In genomic region chr2:120134263-120134662, GRCh38 we compare ENCODE assay signal across 13 cellular contexts.
A peak's percentile ranks its signal among the peaks of the same experiment; 100 is the strongest.
DNase-seq lines count a peak whose midpoint lies in the region; ATAC-seq, FAIRE-seq and TF ChIP-seq lines count a peak whose summit lies in the region.
"Had no signal": no experiment of that assay in that cellular context is flagged by ENCODE, and none has a peak within 500 bp of the region (broad histone marks: within the 10 kb centered on the region; RNA-seq: fewer than 3 reads in every experiment).

No MANE protein-coding gene starts in this region.

- peak; percentile 93 for DNase-seq in Daoy (ENCODE audit: low read depth)
- peak; percentile 21 for DNase-seq in NB4 (ENCODE audit: low read depth)
- peak; percentile 84 for DNase-seq in endodermal cell
- peak; percentile 87 to 96 for DNase-seq in lung microvascular endothelial cell (ENCODE audit: low read depth in 2 of 2)
- no peak for DNase-seq in GM19239 (ENCODE audit: insufficient read length, low spot score)
- no peak for DNase-seq in ovary
- DNase-seq in smooth muscle cell (lab: John Stamatoyannopoulos, UW; ENCODE audit: unreplicated experiment), result no peak
- DNase-seq: hippocampal formation; NCI-H345; stimulated activated CD4-positive, alpha-beta T cell treated with anti-CD3 and anti-CD28 coated beads, Interleukin-4, amount 100 ng/mL, for 4 hours had no signal

- peaks cover 13% of the 10 kb centered on the region for H3K9me3 Mint-ChIP-seq in endodermal cell

- no peaks in the 10 kb centered on the region for H3F3A ChIP-seq in smooth muscle cell (ENCODE audit: low read depth)

- H3K4me3 ChIP-seq in NB4 (ENCODE audit: low read depth, low read length) (no peak overlapping the region), endodermal cell (ENCODE audit: low read length) (no peak overlapping the region), ovary (no peak overlapping the region), smooth muscle cell (no peak overlapping the region)
- H3K4me3 ChIP-seq: ascending aorta, thyroid gland had no signal

- H3K9ac ChIP-seq in endodermal cell (ENCODE audit: extremely low read depth, low read length, poor library complexity, severe bottlenecking), result no peak overlapping the region
- H3K9ac ChIP-seq in smooth muscle cell (ENCODE audit: low read depth), result no peak overlapping the region

- H3K36me3 ChIP-seq in endodermal cell (ENCODE audit: control insufficient read depth, insufficient read depth, low read length) (peaks cover 67% of the 10 kb centered on the region), ovary (no peaks in the 10 kb centered on the region), smooth muscle cell (ENCODE audit: low read depth) (peaks cover 3% of the 10 kb centered on the region)
- H3K36me3 ChIP-seq: thyroid gland had no signal

- no peaks in the 10 kb centered on the region for H4K20me1 ChIP-seq in smooth muscle cell (ENCODE audit: low read depth)

- ATAC-seq in GM21423 (IDR thresholded peaks at IDR 0.05; ENCODE audit: unreplicated experiment), result no peak

- H3K27me3 ChIP-seq in endodermal cell (ENCODE audit: control insufficient read depth, insufficient read depth, low read length, poor library complexity, severe bottlenecking) (no peaks in the 10 kb centered on the region), ovary (no peaks in the 10 kb centered on the region), smooth muscle cell (ENCODE audit: low read depth) (no peaks in the 10 kb centered on the region)
- H3K27me3 ChIP-seq: ascending aorta, thyroid gland had no signal

- no peak for TF ChIP-seq POLR2A in NB4 (IDR thresholded peaks at IDR 0.05; ENCODE audit: extremely low read depth, insufficient read length)
- TF ChIP-seq POLR2A in ovary (IDR thresholded peaks at IDR 0.05), result no peak

- no peak for TF ChIP-seq EP300 in ovary (IDR thresholded peaks at IDR 0.05)

- no peaks in the 10 kb centered on the region for H3K4me1 ChIP-seq in endodermal cell (ENCODE audit: control insufficient read depth, insufficient read depth, low read length)
- H3K4me1 ChIP-seq in ovary (ENCODE audit: insufficient read depth), result no peaks in the 10 kb centered on the region
- H3K4me1 ChIP-seq in smooth muscle cell (ENCODE audit: low read depth), result no peaks in the 10 kb centered on the region
- H3K4me1 ChIP-seq: ascending aorta had no signal

- peaks cover 3% of the 10 kb centered on the region for H3K4me1 Mint-ChIP-seq in endodermal cell

- H3K36me3 Mint-ChIP-seq in endodermal cell (ENCODE audit: low read depth), result peaks cover 51% of the 10 kb centered on the region

- no peak overlapping the region for H3K27ac ChIP-seq in endodermal cell (ENCODE audit: low read depth, low read length)
- no peak overlapping the region for H3K27ac ChIP-seq in ovary
- H3K27ac ChIP-seq in smooth muscle cell (ENCODE audit: low read depth), result no peak overlapping the region
- H3K27ac ChIP-seq: ascending aorta had no signal

- no peak overlapping the region for H2AFZ ChIP-seq in smooth muscle cell (ENCODE audit: low read depth)

- no peaks in the 10 kb centered on the region for H3K27me3 Mint-ChIP-seq in endodermal cell (ENCODE audit: insufficient read depth)

- H3K9me3 ChIP-seq in endodermal cell (ENCODE audit: control insufficient read depth, low read length) (peaks cover 31% of the 10 kb centered on the region), ovary (no peaks in the 10 kb centered on the region), smooth muscle cell (replicated peaks; ENCODE audit: low read depth) (peaks cover 5% of the 10 kb centered on the region)
- H3K9me3 ChIP-seq: ascending aorta, thyroid gland had no signal

- 73 to 74% methylated on average over 3 to 4 of the region's 4 CpGs for WGBS in endodermal cell (ENCODE audit: insufficient coverage in 1 of 2, insufficient read length in 1 of 2), 2 experiments
- 91 to 96% (median 93%) methylated on average over 4 of the region's 4 CpGs for WGBS in ovary, 3 donors
- WGBS in smooth muscle cell (ENCODE audit: low lambda C conversion rate), result 70% methylated on average over 4 of the region's 4 CpGs

- H3K79me2 ChIP-seq in smooth muscle cell (ENCODE audit: low read depth), result no peaks in the 10 kb centered on the region

- H3K27ac Mint-ChIP-seq in endodermal cell, result peak overlapping the region; percentile 69

- H3K4me3 Mint-ChIP-seq in endodermal cell, result no peak overlapping the region

- intact Hi-C loops in ovary (cut with DNase I), result no loop called here

- TF ChIP-seq CTCF in NB4 (IDR thresholded peaks at IDR 0.05; ENCODE audit: low read depth, low read length) (no peak), endodermal cell (conservative IDR thresholded peaks at IDR 0.05) (no peak), ovary (IDR thresholded peaks at IDR 0.05) (no peak), smooth muscle cell (IDR thresholded peaks at IDR 0.05; ENCODE audit: borderline replicate concordance, insufficient read depth, poor library complexity, severe bottlenecking) (no peak)

- no peak for FAIRE-seq in GM19239 (lab: Jason Lieb, UNC)

- H3K4me2 ChIP-seq in smooth muscle cell, result no peak overlapping the region

Comparison
In these comparisons a context has a peak if more than half of its experiments do, and no peak if none do; other contexts are left out.
1. DNase-seq: peak in Daoy (single experiment), NB4 (single experiment), endodermal cell (single experiment) and lung microvascular endothelial cell (2 of 2); none in GM19239 (single experiment), ovary (0 of 5) and smooth muscle cell (single experiment).